9 cellular contexts compared by ENCODE assay signal in the genomic region with DNA sequence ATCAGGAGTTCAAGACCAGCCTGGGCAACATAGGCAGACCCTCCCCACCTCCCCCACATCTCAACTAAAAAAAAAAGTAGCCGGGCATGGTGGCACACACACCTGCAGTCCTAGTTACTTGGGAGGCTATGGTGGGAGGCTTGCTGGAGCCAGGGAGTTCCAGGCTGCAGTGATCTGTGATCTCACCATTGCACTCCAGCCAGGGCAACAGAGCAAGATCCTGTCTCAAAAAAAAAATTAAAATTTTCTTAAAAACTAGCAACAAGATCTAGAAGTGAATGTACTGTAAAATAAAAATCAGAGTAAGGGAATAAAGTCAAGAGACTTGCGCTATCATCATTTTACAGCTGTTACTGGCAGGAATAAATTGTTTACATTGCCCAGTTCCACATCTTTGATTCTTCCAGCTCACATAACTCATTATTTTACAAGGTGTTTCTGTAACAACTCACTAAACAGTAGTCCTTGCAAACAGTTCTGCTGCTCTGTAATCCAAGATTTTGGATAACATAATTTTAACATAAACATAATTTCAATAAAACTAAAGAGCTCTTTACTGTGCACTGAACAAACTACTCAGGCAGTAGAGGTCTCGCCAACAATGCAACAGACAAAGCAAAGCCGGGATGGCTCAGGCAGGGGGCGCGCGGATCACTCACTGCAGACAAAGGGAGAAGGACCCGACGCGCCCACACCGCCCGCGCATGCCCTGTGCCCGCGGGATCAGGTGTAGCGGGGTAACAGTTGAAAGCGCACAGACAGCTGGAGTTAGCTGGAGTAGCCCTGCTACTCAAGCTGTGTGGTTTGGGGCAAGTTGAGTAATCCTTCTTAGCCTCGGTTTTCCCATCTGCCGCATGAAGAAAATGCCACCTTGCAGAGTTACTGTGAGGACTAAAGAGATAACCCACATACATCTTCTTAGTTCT.
DNase-seq lines count a peak whose midpoint lies in the region; ATAC-seq lines count a peak whose summit lies in the region.
"Had no signal": no experiment of that assay in that cellular context is flagged by ENCODE, and none has a peak within 500 bp of the region (broad histone marks: within the 10 kb centered on the region; RNA-seq: fewer than 3 reads in every experiment).

No MANE protein-coding gene starts in this region.

- intact Hi-C loops in naive thymus-derived CD4-positive, alpha-beta T cell (cut with micrococcal nuclease) = loop anchor here (1.0 to 5.0 kb wide), 10 partner anchors 18 to 1082 kb away; no protein-coding TSS in a partner anchor

- ATAC-seq in GM19452 (IDR thresholded peaks at IDR 0.05; ENCODE audit: unreplicated experiment) (peak; percentile 94), HG03571 (IDR thresholded peaks at IDR 0.05; ENCODE audit: unreplicated experiment) (peak; percentile 71)
- ATAC-seq in naive thymus-derived CD4-positive, alpha-beta T cell = peak; percentile 99
- ATAC-seq in stimulated activated memory B cell treated with anti-CD40 and anti-IgM and Interleukin-4, amounts not matched to agents 10 μg/mL and 1 μg/mL and 100 μg/mL, for 72 hours = peak; percentile 96

- H3K4me3 ChIP-seq in naive thymus-derived CD4-positive, alpha-beta T cell (ENCODE audit: low read length) = no peak overlapping the region
- H3K4me3 ChIP-seq: PC-9 had no signal

- peaks cover 0 to 10% (median 6%) of the 10 kb centered on the region in 7 donors for H3K4me1 Mint-ChIP-seq in naive thymus-derived CD4-positive, alpha-beta T cell
- H3K4me1 Mint-ChIP-seq in stimulated activated memory B cell treated with anti-CD40 and anti-IgM and Interleukin-4, amounts not matched to agents 10 μg/mL and 1 μg/mL and 100 μg/mL, for 72 hours = no peaks in the 10 kb centered on the region

- DNase-seq in CD1c-positive myeloid dendritic cell (ENCODE audit: extremely low spot score) = peak; percentile 74
- peak; percentile 92 for DNase-seq in NCI-H748 (lab: John Stamatoyannopoulos, UW; ENCODE audit: unreplicated experiment)
- peak; percentile 80 to 84 for DNase-seq in activated CD4-positive, alpha-beta T cell treated with anti-CD3 and anti-CD28 coated beads, Interleukin-2, amount 50 U/mL, for 48 hours
- peak; percentile 91 for DNase-seq in ecto neural progenitor cell (ENCODE audit: low spot score)
- DNase-seq in naive thymus-derived CD4-positive, alpha-beta T cell = peak; percentile 68 to 86 (median 80)

- H3K27me3 ChIP-seq in naive thymus-derived CD4-positive, alpha-beta T cell (ENCODE audit: control insufficient read depth in 2 of 2, insufficient read depth in 2 of 2, low read length in 2 of 2) = peaks cover 0 to 6% of the 10 kb centered on the region in 2 donors

- peaks cover 15 to 84% (median 33%) of the 10 kb centered on the region in 5 donors for H3K27me3 Mint-ChIP-seq in naive thymus-derived CD4-positive, alpha-beta T cell
- peaks cover 10% of the 10 kb centered on the region for H3K27me3 Mint-ChIP-seq in stimulated activated memory B cell treated with anti-CD40 and anti-IgM and Interleukin-4, amounts not matched to agents 10 μg/mL and 1 μg/mL and 100 μg/mL, for 72 hours

- no peaks in the 10 kb centered on the region for H3K36me3 ChIP-seq in naive thymus-derived CD4-positive, alpha-beta T cell (ENCODE audit: control insufficient read depth in 2 of 3, insufficient read depth in 3 of 3, low read length in 3 of 3)

- no peaks in the 10 kb centered on the region for H3K9me3 Mint-ChIP-seq in naive thymus-derived CD4-positive, alpha-beta T cell
- no peaks in the 10 kb centered on the region for H3K9me3 Mint-ChIP-seq in stimulated activated memory B cell treated with anti-CD40 and anti-IgM and Interleukin-4, amounts not matched to agents 10 μg/mL and 1 μg/mL and 100 μg/mL, for 72 hours

- H3K4me1 ChIP-seq in naive thymus-derived CD4-positive, alpha-beta T cell (ENCODE audit: control insufficient read depth in 2 of 2, insufficient read depth in 2 of 2, low read length in 2 of 2) = peaks cover 0 to 10% of the 10 kb centered on the region in 2 donors

- H3K27ac Mint-ChIP-seq in naive thymus-derived CD4-positive, alpha-beta T cell = no peak overlapping the region
- H3K27ac Mint-ChIP-seq in stimulated activated memory B cell treated with anti-CD40 and anti-IgM and Interleukin-4, amounts not matched to agents 10 μg/mL and 1 μg/mL and 100 μg/mL, for 72 hours = no peak overlapping the region

- POLR2A ChIA-PET in naive thymus-derived CD4-positive, alpha-beta T cell (lab: Charles Lee) = interaction anchor here (0.7 to 1.8 kb wide), 5 partner anchors 119 to 287 kb away, joined by 3 to 6 read pairs (median 5); a partner anchor contains a TSS

- CTCF ChIA-PET in naive thymus-derived CD4-positive, alpha-beta T cell (lab: Charles Lee) = interaction anchor here (0.6 to 5.2 kb wide), 26 partner anchors 11 to 592 kb away, joined by 3 to 58 read pairs (median 4); a partner anchor contains a TSS

- H3K27ac ChIP-seq in naive thymus-derived CD4-positive, alpha-beta T cell (ENCODE audit: low read depth, low read length) = no peak overlapping the region
- H3K27ac ChIP-seq: PC-9 had no signal

- no peaks in the 10 kb centered on the region for H3K36me3 Mint-ChIP-seq in naive thymus-derived CD4-positive, alpha-beta T cell
- H3K36me3 Mint-ChIP-seq in stimulated activated memory B cell treated with anti-CD40 and anti-IgM and Interleukin-4, amounts not matched to agents 10 μg/mL and 1 μg/mL and 100 μg/mL, for 72 hours = no peaks in the 10 kb centered on the region

- no peaks in the 10 kb centered on the region for H3K9me3 ChIP-seq in naive thymus-derived CD4-positive, alpha-beta T cell (ENCODE audit: control insufficient read depth in 2 of 3, low read length in 3 of 3)

- H3K4me3 Mint-ChIP-seq in naive thymus-derived CD4-positive, alpha-beta T cell = peak overlapping the region in 7 of 10 donors; percentile 30 to 68 (median 51)
- no peak overlapping the region for H3K4me3 Mint-ChIP-seq in stimulated activated memory B cell treated with anti-CD40 and anti-IgM and Interleukin-4, amounts not matched to agents 10 μg/mL and 1 μg/mL and 100 μg/mL, for 72 hours
